1 cellular context compared by ENCODE assay signal in the genomic region with DNA sequence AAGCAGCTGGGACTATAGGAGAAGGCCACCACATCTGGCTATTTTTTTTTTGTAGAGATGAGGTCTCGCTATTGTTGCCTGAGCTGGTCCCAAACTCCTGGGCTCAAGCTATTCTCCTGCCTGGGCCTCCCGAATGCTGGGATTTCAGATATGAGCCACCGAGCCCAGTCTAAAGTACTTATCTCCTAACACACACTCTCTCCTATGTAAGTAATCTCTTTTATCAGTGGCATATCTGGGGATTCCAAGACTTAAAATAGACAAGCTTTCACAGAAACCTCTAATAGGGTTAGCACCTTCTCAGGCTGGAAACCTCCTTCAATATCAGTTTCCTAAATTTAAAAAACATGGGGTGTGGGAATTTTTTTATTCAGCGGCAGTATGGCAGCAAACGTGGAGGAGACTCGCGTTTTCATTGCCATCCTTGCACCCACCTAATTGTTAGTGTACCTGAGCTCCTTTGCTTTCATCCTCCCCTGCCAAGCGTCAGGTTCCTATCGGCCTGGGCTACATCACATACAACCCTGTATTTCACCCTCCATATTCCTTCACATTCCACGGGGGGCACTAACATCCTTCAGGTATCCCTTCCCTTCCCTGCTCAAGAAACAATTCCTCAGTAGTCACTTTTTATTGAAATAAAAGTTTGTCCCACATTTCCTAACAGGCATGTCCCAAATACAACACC.
TF ChIP-seq lines count a peak whose summit lies in the region.

No MANE protein-coding gene starts in this region.

TF ChIP-seq in SK-N-SH, 30 proteins besides CTCF, POLR2A, EP300 and RAD21:
- TF ChIP-seq, protein P1, sequence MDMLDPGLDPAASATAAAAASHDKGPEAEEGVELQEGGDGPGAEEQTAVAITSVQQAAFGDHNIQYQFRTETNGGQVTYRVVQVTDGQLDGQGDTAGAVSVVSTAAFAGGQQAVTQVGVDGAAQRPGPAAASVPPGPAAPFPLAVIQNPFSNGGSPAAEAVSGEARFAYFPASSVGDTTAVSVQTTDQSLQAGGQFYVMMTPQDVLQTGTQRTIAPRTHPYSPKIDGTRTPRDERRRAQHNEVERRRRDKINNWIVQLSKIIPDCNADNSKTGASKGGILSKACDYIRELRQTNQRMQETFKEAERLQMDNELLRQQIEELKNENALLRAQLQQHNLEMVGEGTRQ (IDR thresholded peaks at IDR 0.05; ENCODE audit: borderline replicate concordance, low read depth, low read length) = no peak
- TF ChIP-seq USF1 (IDR thresholded peaks at IDR 0.05; ENCODE audit: borderline replicate concordance, low read depth) = no peak
- no peak for TF ChIP-seq YY1 (IDR thresholded peaks at IDR 0.05; ENCODE audit: low read depth)
- no peak for TF ChIP-seq CHD2 (IDR thresholded peaks at IDR 0.05; ENCODE audit: low read length, partially characterized antibody)
- TF ChIP-seq GATA2 (CRISPR knock-in tag; IDR thresholded peaks at IDR 0.05) = no peak
- TF ChIP-seq, protein P2, sequence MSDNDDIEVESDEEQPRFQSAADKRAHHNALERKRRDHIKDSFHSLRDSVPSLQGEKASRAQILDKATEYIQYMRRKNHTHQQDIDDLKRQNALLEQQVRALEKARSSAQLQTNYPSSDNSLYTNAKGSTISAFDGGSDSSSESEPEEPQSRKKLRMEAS (IDR thresholded peaks at IDR 0.05; ENCODE audit: low read depth) = no peak
- TF ChIP-seq, protein P3, sequence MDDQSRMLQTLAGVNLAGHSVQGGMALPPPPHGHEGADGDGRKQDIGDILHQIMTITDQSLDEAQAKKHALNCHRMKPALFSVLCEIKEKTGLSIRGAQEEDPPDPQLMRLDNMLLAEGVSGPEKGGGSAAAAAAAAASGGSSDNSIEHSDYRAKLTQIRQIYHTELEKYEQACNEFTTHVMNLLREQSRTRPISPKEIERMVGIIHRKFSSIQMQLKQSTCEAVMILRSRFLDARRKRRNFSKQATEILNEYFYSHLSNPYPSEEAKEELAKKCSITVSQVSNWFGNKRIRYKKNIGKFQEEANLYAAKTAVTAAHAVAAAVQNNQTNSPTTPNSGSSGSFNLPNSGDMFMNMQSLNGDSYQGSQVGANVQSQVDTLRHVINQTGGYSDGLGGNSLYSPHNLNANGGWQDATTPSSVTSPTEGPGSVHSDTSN (IDR thresholded peaks at IDR 0.05) = no peak
- TF ChIP-seq TCF12 (IDR thresholded peaks at IDR 0.05) = no peak
TF ChIP-seq in SK-N-SH: peak in this region for 0.
